Comparison of ENCODE assay signal across 23 cellular contexts in genomic region chr2:169237286-169237685, GRCh38.
"Had no signal": no experiment of that assay in that cellular context is flagged by ENCODE, and none has a peak within 500 bp of the region (broad histone marks: within the 10 kb centered on the region; RNA-seq: fewer than 3 reads in every experiment).

No MANE protein-coding gene starts in this region.

- H3K36me3 ChIP-seq: heart right ventricle, right atrium auricular region, sigmoid colon, transverse colon had no signal

- H3K27ac ChIP-seq: heart right ventricle, right atrium auricular region, sigmoid colon, skin epidermis, testis, transverse colon had no signal

- H3K9me3 ChIP-seq: heart right ventricle, mucosa of descending colon, right atrium auricular region, sigmoid colon, testis, transverse colon had no signal

- FAIRE-seq: colon, endothelial cell of umbilical vein, frontal cortex, islet of Langerhans had no signal

- H3K27me3 ChIP-seq: right atrium auricular region, sigmoid colon, testis, transverse colon had no signal

- DNase-seq: dermis blood vessel endothelial cell; effector CD4-positive, alpha-beta T cell; endodermal cell; erythroblast; heart right ventricle; hypothalamus; kidney glomerular epithelial cell; mammary epithelial cell; mucosa of descending colon; naive thymus-derived CD8-positive, alpha-beta T cell; sigmoid colon; stimulated activated CD4-positive, alpha-beta T cell treated with anti-CD3 and anti-CD28 coated beads, Interleukin-2, amount 100 ng/mL, for 24 hours; stimulated activated CD4-positive, alpha-beta T cell treated with anti-CD3 and anti-CD28 coated beads, Interleukin-4, amount 100 ng/mL, for 4 hours; stimulated activated naive B cell treated with anti-CD40 and anti-IgM and Interleukin-4, amounts not matched to agents 10 μg/mL and 1 μg/mL and 100 μg/mL, for 72 hours; stimulated activated naive CD8-positive, alpha-beta T cell treated with anti-CD3 and anti-CD28 coated beads, Interleukin-15, amount 100 ng/mL, for 72 hours; testis; transverse colon had no signal

- H3K4me3 ChIP-seq: heart right ventricle, mucosa of descending colon, right atrium auricular region, sigmoid colon, skin epidermis, testis, transverse colon had no signal

- H3K4me1 ChIP-seq: heart right ventricle, right atrium auricular region, sigmoid colon, testis, transverse colon had no signal

- ATAC-seq: heart right ventricle; mucosa of descending colon; naive thymus-derived CD8-positive, alpha-beta T cell; stimulated activated naive B cell treated with anti-CD40 and anti-IgM and Interleukin-4, amounts not matched to agents 10 μg/mL and 1 μg/mL and 100 μg/mL, for 72 hours; stimulated activated naive CD8-positive, alpha-beta T cell treated with anti-CD3 and anti-CD28 coated beads, Interleukin-15, amount 100 ng/mL, for 72 hours had no signal
